In the genomic region with DNA sequence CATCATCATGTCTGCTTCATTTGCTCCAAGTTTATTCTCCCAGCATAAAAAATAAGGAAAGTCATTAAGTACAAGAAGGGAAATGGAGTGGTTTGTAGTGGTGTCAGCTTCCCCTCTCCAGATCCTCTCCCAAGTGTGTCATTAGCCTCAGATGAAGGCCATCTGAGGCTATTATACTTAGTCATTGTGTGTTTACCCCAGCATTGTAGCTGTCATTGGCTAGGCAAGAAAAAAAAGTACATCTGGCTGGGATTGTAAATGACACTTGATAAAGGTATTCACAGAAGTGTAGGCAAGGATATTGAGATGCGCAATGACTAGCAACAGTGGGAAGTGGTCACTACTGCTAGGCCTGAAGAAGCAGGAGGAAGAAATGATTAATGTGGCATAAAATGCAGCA, we compare ENCODE assay signal across 14 cellular contexts.
DNase-seq lines count a peak whose midpoint lies in the region; ATAC-seq, FAIRE-seq and TF ChIP-seq lines count a peak whose summit lies in the region.
"Had no signal": no experiment of that assay in that cellular context is flagged by ENCODE, and none has a peak within 500 bp of the region (broad histone marks: within the 10 kb centered on the region; RNA-seq: fewer than 3 reads in every experiment).

No MANE protein-coding gene starts in this region.

- peak overlapping the region; percentile 52 for H3K9ac ChIP-seq in GM23248

- H3K9me3 ChIP-seq in GM23248 (ENCODE audit: low read depth), result no peaks in the 10 kb centered on the region
- no peaks in the 10 kb centered on the region for H3K9me3 ChIP-seq in gastroesophageal sphincter
- no peaks in the 10 kb centered on the region for H3K9me3 ChIP-seq in adrenal gland (replicated peaks in 1 of 3)
- H3K9me3 ChIP-seq: BE2C, esophagus muscularis mucosa had no signal

- H3K79me2 ChIP-seq in GM23248 (ENCODE audit: insufficient read depth), result no peaks in the 10 kb centered on the region

- H3K4me3 ChIP-seq in GM23248 (no peak overlapping the region), gastroesophageal sphincter (no peak overlapping the region), adrenal gland (no peak overlapping the region)
- H3K4me3 ChIP-seq: esophagus muscularis mucosa had no signal

- no peak for TF ChIP-seq POLR2A in gastroesophageal sphincter (IDR thresholded peaks at IDR 0.05)
- TF ChIP-seq POLR2A in adrenal gland (IDR thresholded peaks at IDR 0.05), result no peak

- FAIRE-seq in RCC 7860 (lab: Jason Lieb, UNC), result no peak
- FAIRE-seq: colon had no signal

- no peak overlapping the region for H2AFZ ChIP-seq in GM23248

- H3K27ac ChIP-seq in GM23248 (peak overlapping the region; percentile 83), gastroesophageal sphincter (no peak overlapping the region), adrenal gland (no peak overlapping the region)
- H3K27ac ChIP-seq: esophagus muscularis mucosa had no signal

- no peaks in the 10 kb centered on the region for H4K20me1 ChIP-seq in GM23248 (ENCODE audit: insufficient read depth)

- peak overlapping the region; percentile 41 for H3K4me2 ChIP-seq in GM23248 (ENCODE audit: unreplicated experiment)

- no peak for TF ChIP-seq EP300 in gastroesophageal sphincter (IDR thresholded peaks at IDR 0.05)

- H3K36me3 ChIP-seq in GM23248 (ENCODE audit: low read depth) (no peaks in the 10 kb centered on the region), gastroesophageal sphincter (no peaks in the 10 kb centered on the region), adrenal gland (replicated peaks in 1 of 2) (no peaks in the 10 kb centered on the region)
- H3K36me3 ChIP-seq: BE2C, esophagus muscularis mucosa had no signal

- TF ChIP-seq CTCF in gastroesophageal sphincter (IDR thresholded peaks at IDR 0.05), result no peak
- TF ChIP-seq CTCF in adrenal gland (IDR thresholded peaks at IDR 0.05), result no peak

- in situ Hi-C loops in GM23248 (cut with MboI), result no loop called here

- H3K4me1 ChIP-seq in GM23248 (ENCODE audit: insufficient read depth) (peaks cover 22% of the 10 kb centered on the region), gastroesophageal sphincter (no peaks in the 10 kb centered on the region), adrenal gland (replicated peaks in 1 of 2) (no peaks in the 10 kb centered on the region)
- H3K4me1 ChIP-seq: BE2C, esophagus muscularis mucosa had no signal

- WGBS in GM23248 (ENCODE audit: low coverage in 1 of 2, low lambda C conversion rate in 2 of 2, missing lambda C conversion rate in 2 of 2), 2 experiments, result 5 to 18% methylated on average over 1 of the region's 1 CpG
- 42 to 60% methylated on average over 1 of the region's 1 CpG for WGBS in gastroesophageal sphincter (ENCODE audit: low coverage in 1 of 2), 2 donors
- 88 to 97% (median 91%) methylated on average over 1 of the region's 1 CpG for WGBS in adrenal gland, 4 donors

- ATAC-seq in gastroesophageal sphincter (peak; percentile 31), GM18520 (IDR thresholded peaks at IDR 0.05; ENCODE audit: unreplicated experiment) (no peak)
- ATAC-seq: activated CD4-positive, CD25-positive, alpha-beta regulatory T cell treated with anti-CD3 and anti-CD28 coated beads, Interleukin-2, amount 50 U/mL, for 24 hours had no signal

- intact Hi-C loops in adrenal gland (cut with DNase I), result no loop called here

- no peaks in the 10 kb centered on the region for H3K9me2 ChIP-seq in GM23248 (ENCODE audit: insufficient read depth)

- peak; percentile 79 for DNase-seq in AG08395 (ENCODE audit: low spot score)
- DNase-seq in GM23248, result peak; percentile 94
- peak; percentile 34 for DNase-seq in RCC 7860 (ENCODE audit: low spot score)
- DNase-seq in epidermal melanocyte (ENCODE audit: insufficient read length, low spot score), result no peak
- no peak for DNase-seq in activated naive CD4-positive, alpha-beta T cell treated with Interleukin-2 at 50 U/mL for 16 hours
- no peak for DNase-seq in adrenal gland
- DNase-seq: BE2C, Karpas-422, T-helper 1 cell had no signal

- peaks cover 18% of the 10 kb centered on the region for H3F3A ChIP-seq in GM23248 (ENCODE audit: insufficient read depth)

- H3K27me3 ChIP-seq in GM23248 (replicated peaks; ENCODE audit: insufficient read depth) (no peaks in the 10 kb centered on the region), gastroesophageal sphincter (no peaks in the 10 kb centered on the region), adrenal gland (no peaks in the 10 kb centered on the region)
- H3K27me3 ChIP-seq: BE2C, esophagus muscularis mucosa had no signal

Comparison
In these comparisons a context has a peak if more than half of its experiments do, and no peak if none do; other contexts are left out.
1. DNase-seq: peak in AG08395 (single experiment), GM23248 (single experiment) and RCC 7860 (single experiment); none in epidermal melanocyte (single experiment), activated naive CD4-positive, alpha-beta T cell treated with Interleukin-2 at 50 U/mL for 16 hours (single experiment) and adrenal gland (0 of 7).